In genomic region chr2:222859786-222860726, GRCh38 we compare ENCODE assay signal across 8 cellular contexts. TPM values are rescaled to one million over a fixed set of nuclear protein-coding genes. Genes with fewer than 3 reads are reported as not detected.
DNase-seq lines count a peak whose midpoint lies in the region; ATAC-seq and TF ChIP-seq lines count a peak whose summit lies in the region.

No MANE protein-coding gene starts in this region.

- H3K4me3 ChIP-seq in OCI-LY3 (ENCODE audit: low read length) (peak overlapping the region; percentile 96), lung (no peak overlapping the region), tibial artery (peak overlapping the region; percentile 76 to 82)

- peak overlapping the region; percentile 76 for H3K4me3 Mint-ChIP-seq in activated naive CD4-positive, alpha-beta T cell treated with anti-CD3 and anti-CD28 coated beads, Interleukin-2, amount 10 ng/mL, durations not matched to agents 7 days and 5 days

- H3K9ac ChIP-seq in OCI-LY3 (ENCODE audit: low read length) = peak overlapping the region; percentile 61

- CTCF ChIA-PET in activated naive CD4-positive, alpha-beta T cell treated with anti-CD3 and anti-CD28 coated beads, Interleukin-2, amount 10 ng/mL, durations not matched to agents 7 days and 5 days (lab: Charles Lee) = interaction anchor here (0.7 to 1.2 kb wide), 2 partner anchors 151 to 542 kb away, joined by 3 read pairs; no protein-coding TSS in a partner anchor

- WGBS in lung, 2 donors = 19 to 25% methylated on average over 12 of the region's 12 CpGs

- H3K36me3 Mint-ChIP-seq in activated naive CD4-positive, alpha-beta T cell treated with anti-CD3 and anti-CD28 coated beads, Interleukin-2, amount 10 ng/mL, durations not matched to agents 7 days and 5 days = peaks cover 4% of the 10 kb centered on the region

- peak overlapping the region; percentile 67 for H3K4me2 ChIP-seq in OCI-LY3 (ENCODE audit: low read length)

- peaks cover 6% of the 10 kb centered on the region for H3K4me1 Mint-ChIP-seq in activated naive CD4-positive, alpha-beta T cell treated with anti-CD3 and anti-CD28 coated beads, Interleukin-2, amount 10 ng/mL, durations not matched to agents 7 days and 5 days

- intact Hi-C loops in tibial artery (cut with DNase I; ENCODE audit: low total_unique reads) = loop anchor here (1.0 to 5.0 kb wide), 2 partner anchors 156 to 168 kb away; no protein-coding TSS in a partner anchor

- peaks cover 42% of the 10 kb centered on the region for H3K79me2 ChIP-seq in OCI-LY3 (ENCODE audit: low read length)

- H3K9me3 Mint-ChIP-seq in activated naive CD4-positive, alpha-beta T cell treated with anti-CD3 and anti-CD28 coated beads, Interleukin-2, amount 10 ng/mL, durations not matched to agents 7 days and 5 days = no peaks in the 10 kb centered on the region

- H4K20me1 ChIP-seq in OCI-LY3 (ENCODE audit: insufficient read depth, low read length) = peaks cover 37% of the 10 kb centered on the region

- no peak overlapping the region for H3K27ac Mint-ChIP-seq in activated naive CD4-positive, alpha-beta T cell treated with anti-CD3 and anti-CD28 coated beads, Interleukin-2, amount 10 ng/mL, durations not matched to agents 7 days and 5 days

- H3K27me3 ChIP-seq in OCI-LY3 (ENCODE audit: low read depth, low read length) = no peaks in the 10 kb centered on the region
- H3K27me3 ChIP-seq in lung (ENCODE audit: control insufficient read depth, insufficient read depth) = no peaks in the 10 kb centered on the region
- H3K27me3 ChIP-seq in tibial artery = no peaks in the 10 kb centered on the region

- peak overlapping the region; percentile 62; the same call in 1 of the 2 replicates for H2AFZ ChIP-seq in OCI-LY3 (ENCODE audit: low read depth, low read length)

- no peak for ATAC-seq in lung (ENCODE audit: insufficient read depth, low FRiP score)
- no peak for ATAC-seq in GM19324 (IDR thresholded peaks at IDR 0.05; ENCODE audit: low FRiP score, unreplicated experiment)

- peaks cover 18% of the 10 kb centered on the region for H3K4me1 ChIP-seq in OCI-LY3 (ENCODE audit: low read length)
- H3K4me1 ChIP-seq in lung (ENCODE audit: control insufficient read depth in 2 of 2, insufficient read depth in 2 of 2, low read length in 2 of 2) = peaks cover 7 to 21% of the 10 kb centered on the region in 2 donors
- peaks cover 5 to 37% (median 23%) of the 10 kb centered on the region in 4 donors for H3K4me1 ChIP-seq in tibial artery

- no peak overlapping the region for H3K27ac ChIP-seq in OCI-LY3 (ENCODE audit: low read length)
- H3K27ac ChIP-seq in lung (ENCODE audit: low read depth in 1 of 2, low read length in 1 of 2) = peak overlapping the region; percentile 26 to 49
- peak overlapping the region; percentile 90 to 98 for H3K27ac ChIP-seq in tibial artery

- TF ChIP-seq CTCF in OCI-LY3 (IDR thresholded peaks at IDR 0.05; ENCODE audit: low read depth, low read length) = no peak
- no peak for TF ChIP-seq CTCF in lung (IDR thresholded peaks at IDR 0.05; ENCODE audit: control extremely low read depth, extremely low read depth)
- TF ChIP-seq CTCF in tibial artery (IDR thresholded peaks at IDR 0.05) = no peak

- H3K27me3 Mint-ChIP-seq in activated naive CD4-positive, alpha-beta T cell treated with anti-CD3 and anti-CD28 coated beads, Interleukin-2, amount 10 ng/mL, durations not matched to agents 7 days and 5 days = peaks cover 12% of the 10 kb centered on the region

- H3K36me3 ChIP-seq in OCI-LY3 (replicated peaks; ENCODE audit: low read depth, low read length) (no peaks in the 10 kb centered on the region), lung (ENCODE audit: control insufficient read depth in 2 of 2, insufficient read depth in 2 of 2, low read length in 2 of 2) (no peaks in the 10 kb centered on the region), tibial artery (no peaks in the 10 kb centered on the region)

- no peaks in the 10 kb centered on the region for H3K9me3 ChIP-seq in OCI-LY3 (ENCODE audit: insufficient read depth, low read length)
- H3K9me3 ChIP-seq in lung (ENCODE audit: control insufficient read depth in 2 of 2, insufficient read depth in 1 of 2, low read length in 1 of 2) = no peaks in the 10 kb centered on the region
- H3K9me3 ChIP-seq in tibial artery = no peaks in the 10 kb centered on the region

- DNase-seq in activated naive CD4-positive, alpha-beta T cell treated with anti-CD3 and anti-CD28 coated beads, Interleukin-2, amount 10 ng/mL, durations not matched to agents 7 days and 5 days = no peak
- DNase-seq in activated naive CD4-positive, alpha-beta T cell treated with Interleukin-2 at 50 U/mL for 16 hours = no peak
- peak; percentile 58 for DNase-seq in ecto neural progenitor cell (ENCODE audit: low spot score)
- DNase-seq in lung (ENCODE audit: low spot score) = peak; percentile 46
- DNase-seq in tibial artery = peak in 1 of 2 donors; percentile 42
- DNase-seq in UCSD-AML1 (lab: John Stamatoyannopoulos, UW; ENCODE audit: unreplicated experiment) = no peak

RNA-seq across cellular contexts. Expression of gene ACSL3, which starts 0.8 kb away (rescaled TPM):
- total RNA-seq in lung = 100 to 1,000 TPM in 1 of 2 donors, 10 to 100 TPM in 1; 67.5 to 154 TPM
- polyA plus RNA-seq in lung = 10 to 100 TPM; 22.2 to 50.9 TPM

Comparison
In these comparisons a context has a peak if more than half of its experiments do, and no peak if none do; other contexts are left out.
1. DNase-seq: peak in ecto neural progenitor cell (single experiment) and lung (single experiment); none in activated naive CD4-positive, alpha-beta T cell treated with anti-CD3 and anti-CD28 coated beads, Interleukin-2, amount 10 ng/mL, durations not matched to agents 7 days and 5 days (single experiment), activated naive CD4-positive, alpha-beta T cell treated with Interleukin-2 at 50 U/mL for 16 hours (single experiment) and UCSD-AML1 (single experiment).